Comparison of ENCODE assay signal across 1 cellular context in the genomic region with DNA sequence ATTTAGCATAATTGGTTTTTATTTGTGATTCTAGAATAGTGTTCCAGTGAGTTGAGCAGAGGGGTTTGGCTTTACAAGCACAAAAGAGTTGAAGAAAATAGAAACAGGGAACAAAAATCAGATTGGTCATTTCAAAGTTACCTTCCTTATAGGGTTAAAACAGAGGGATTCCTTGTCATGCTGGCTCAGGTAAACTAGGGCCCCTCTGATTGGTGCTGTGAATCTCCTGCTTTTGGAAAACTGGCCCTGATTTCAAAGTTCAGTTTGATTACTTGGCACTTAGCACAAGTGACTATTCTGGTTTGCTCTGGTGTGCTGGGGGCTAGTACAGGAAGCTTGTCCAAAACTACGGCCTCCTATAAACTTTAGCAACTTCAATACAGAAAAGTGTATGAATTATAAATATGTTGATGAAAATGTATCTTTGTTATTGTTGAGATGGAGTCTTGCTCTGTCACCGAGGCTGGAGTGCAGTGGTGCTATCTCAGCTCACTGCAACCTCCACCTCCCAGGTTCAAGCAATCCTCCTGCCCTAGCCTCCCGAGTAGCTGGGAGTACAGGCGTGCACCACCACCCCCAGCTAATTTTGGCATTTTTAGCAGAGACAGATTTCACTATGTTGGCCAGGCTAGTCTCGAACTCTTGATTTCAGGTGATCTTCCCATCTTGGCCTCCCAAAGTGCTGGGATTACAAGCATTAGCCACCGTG.
TF ChIP-seq lines count a peak whose summit lies in the region.

No MANE protein-coding gene starts in this region.

TF ChIP-seq in HepG2, 621 proteins besides CTCF, POLR2A, EP300 and RAD21:
- peak; percentile 74 for TF ChIP-seq HNF4A (CRISPR knock-in tag; IDR thresholded peaks at IDR 0.05)
- no peak for TF ChIP-seq FOXP1 (IDR thresholded peaks at IDR 0.05)
- TF ChIP-seq FOXP1 (CRISPR knock-in tag; IDR thresholded peaks at IDR 0.05) = peak; percentile 23; the same call in 1 of the 2 replicates
- TF ChIP-seq, protein P1, sequence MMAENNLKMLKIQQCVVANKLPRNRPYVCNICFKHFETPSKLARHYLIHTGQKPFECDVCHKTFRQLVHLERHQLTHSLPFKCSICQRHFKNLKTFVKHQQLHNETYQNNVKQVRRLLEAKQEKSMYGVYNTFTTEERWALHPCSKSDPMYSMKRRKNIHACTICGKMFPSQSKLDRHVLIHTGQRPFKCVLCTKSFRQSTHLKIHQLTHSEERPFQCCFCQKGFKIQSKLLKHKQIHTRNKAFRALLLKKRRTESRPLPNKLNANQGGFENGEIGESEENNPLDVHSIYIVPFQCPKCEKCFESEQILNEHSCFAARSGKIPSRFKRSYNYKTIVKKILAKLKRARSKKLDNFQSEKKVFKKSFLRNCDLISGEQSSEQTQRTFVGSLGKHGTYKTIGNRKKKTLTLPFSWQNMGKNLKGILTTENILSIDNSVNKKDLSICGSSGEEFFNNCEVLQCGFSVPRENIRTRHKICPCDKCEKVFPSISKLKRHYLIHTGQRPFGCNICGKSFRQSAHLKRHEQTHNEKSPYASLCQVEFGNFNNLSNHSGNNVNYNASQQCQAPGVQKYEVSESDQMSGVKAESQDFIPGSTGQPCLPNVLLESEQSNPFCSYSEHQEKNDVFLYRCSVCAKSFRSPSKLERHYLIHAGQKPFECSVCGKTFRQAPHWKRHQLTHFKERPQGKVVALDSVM (CRISPR knock-in tag; IDR thresholded peaks at IDR 0.05) = peak; percentile 95
- no peak for TF ChIP-seq TAF15 (IDR thresholded peaks at IDR 0.05; ENCODE audit: low read depth, low read length, poor library complexity, severe bottlenecking)
- TF ChIP-seq, protein P2, sequence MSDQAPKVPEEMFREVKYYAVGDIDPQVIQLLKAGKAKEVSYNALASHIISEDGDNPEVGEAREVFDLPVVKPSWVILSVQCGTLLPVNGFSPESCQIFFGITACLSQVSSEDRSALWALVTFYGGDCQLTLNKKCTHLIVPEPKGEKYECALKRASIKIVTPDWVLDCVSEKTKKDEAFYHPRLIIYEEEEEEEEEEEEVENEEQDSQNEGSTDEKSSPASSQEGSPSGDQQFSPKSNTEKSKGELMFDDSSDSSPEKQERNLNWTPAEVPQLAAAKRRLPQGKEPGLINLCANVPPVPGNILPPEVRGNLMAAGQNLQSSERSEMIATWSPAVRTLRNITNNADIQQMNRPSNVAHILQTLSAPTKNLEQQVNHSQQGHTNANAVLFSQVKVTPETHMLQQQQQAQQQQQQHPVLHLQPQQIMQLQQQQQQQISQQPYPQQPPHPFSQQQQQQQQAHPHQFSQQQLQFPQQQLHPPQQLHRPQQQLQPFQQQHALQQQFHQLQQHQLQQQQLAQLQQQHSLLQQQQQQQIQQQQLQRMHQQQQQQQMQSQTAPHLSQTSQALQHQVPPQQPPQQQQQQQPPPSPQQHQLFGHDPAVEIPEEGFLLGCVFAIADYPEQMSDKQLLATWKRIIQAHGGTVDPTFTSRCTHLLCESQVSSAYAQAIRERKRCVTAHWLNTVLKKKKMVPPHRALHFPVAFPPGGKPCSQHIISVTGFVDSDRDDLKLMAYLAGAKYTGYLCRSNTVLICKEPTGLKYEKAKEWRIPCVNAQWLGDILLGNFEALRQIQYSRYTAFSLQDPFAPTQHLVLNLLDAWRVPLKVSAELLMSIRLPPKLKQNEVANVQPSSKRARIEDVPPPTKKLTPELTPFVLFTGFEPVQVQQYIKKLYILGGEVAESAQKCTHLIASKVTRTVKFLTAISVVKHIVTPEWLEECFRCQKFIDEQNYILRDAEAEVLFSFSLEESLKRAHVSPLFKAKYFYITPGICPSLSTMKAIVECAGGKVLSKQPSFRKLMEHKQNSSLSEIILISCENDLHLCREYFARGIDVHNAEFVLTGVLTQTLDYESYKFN (CRISPR knock-in tag; conservative IDR thresholded peaks at IDR 0.05) = peak; percentile 70
- TF ChIP-seq HNF4G (IDR thresholded peaks at IDR 0.05; ENCODE audit: borderline replicate concordance, low read depth, low read length) = peak; percentile 35; the same call in 1 of the 2 replicates
- TF ChIP-seq HNF4G (CRISPR knock-in tag; IDR thresholded peaks at IDR 0.05; ENCODE audit: borderline replicate concordance, low read depth) = no peak
- TF ChIP-seq POLR2G (IDR thresholded peaks at IDR 0.05; ENCODE audit: low read depth, low read length) = 0 out of 2 replicates have a peak, but pooled peaks have one; percentile 27
- TF ChIP-seq NFYC (CRISPR knock-in tag; IDR thresholded peaks at IDR 0.05) = peak; percentile 40; the same call in 1 of the 2 replicates
- TF ChIP-seq, protein P3, sequence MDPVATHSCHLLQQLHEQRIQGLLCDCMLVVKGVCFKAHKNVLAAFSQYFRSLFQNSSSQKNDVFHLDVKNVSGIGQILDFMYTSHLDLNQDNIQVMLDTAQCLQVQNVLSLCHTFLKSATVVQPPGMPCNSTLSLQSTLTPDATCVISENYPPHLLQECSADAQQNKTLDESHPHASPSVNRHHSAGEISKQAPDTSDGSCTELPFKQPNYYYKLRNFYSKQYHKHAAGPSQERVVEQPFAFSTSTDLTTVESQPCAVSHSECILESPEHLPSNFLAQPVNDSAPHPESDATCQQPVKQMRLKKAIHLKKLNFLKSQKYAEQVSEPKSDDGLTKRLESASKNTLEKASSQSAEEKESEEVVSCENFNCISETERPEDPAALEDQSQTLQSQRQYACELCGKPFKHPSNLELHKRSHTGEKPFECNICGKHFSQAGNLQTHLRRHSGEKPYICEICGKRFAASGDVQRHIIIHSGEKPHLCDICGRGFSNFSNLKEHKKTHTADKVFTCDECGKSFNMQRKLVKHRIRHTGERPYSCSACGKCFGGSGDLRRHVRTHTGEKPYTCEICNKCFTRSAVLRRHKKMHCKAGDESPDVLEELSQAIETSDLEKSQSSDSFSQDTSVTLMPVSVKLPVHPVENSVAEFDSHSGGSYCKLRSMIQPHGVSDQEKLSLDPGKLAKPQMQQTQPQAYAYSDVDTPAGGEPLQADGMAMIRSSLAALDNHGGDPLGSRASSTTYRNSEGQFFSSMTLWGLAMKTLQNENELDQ (CRISPR knock-in tag; IDR thresholded peaks at IDR 0.05; ENCODE audit: borderline replicate concordance) = no peak
- TF ChIP-seq ZNF652 (CRISPR knock-in tag; IDR thresholded peaks at IDR 0.05; ENCODE audit: borderline replicate concordance, low read depth) = peak; percentile 92
- TF ChIP-seq MED1 (CRISPR knock-in tag; IDR thresholded peaks at IDR 0.05) = 0 out of 2 replicates have a peak, but pooled peaks have one; percentile 28
- peak; percentile 9; the same call in 1 of the 2 replicates for TF ChIP-seq POGZ (CRISPR knock-in tag; IDR thresholded peaks at IDR 0.05)
- peak; percentile 60 for TF ChIP-seq ZEB1 (IDR thresholded peaks at IDR 0.05; ENCODE audit: insufficient replicate concordance, low read depth)
- TF ChIP-seq, protein P4, sequence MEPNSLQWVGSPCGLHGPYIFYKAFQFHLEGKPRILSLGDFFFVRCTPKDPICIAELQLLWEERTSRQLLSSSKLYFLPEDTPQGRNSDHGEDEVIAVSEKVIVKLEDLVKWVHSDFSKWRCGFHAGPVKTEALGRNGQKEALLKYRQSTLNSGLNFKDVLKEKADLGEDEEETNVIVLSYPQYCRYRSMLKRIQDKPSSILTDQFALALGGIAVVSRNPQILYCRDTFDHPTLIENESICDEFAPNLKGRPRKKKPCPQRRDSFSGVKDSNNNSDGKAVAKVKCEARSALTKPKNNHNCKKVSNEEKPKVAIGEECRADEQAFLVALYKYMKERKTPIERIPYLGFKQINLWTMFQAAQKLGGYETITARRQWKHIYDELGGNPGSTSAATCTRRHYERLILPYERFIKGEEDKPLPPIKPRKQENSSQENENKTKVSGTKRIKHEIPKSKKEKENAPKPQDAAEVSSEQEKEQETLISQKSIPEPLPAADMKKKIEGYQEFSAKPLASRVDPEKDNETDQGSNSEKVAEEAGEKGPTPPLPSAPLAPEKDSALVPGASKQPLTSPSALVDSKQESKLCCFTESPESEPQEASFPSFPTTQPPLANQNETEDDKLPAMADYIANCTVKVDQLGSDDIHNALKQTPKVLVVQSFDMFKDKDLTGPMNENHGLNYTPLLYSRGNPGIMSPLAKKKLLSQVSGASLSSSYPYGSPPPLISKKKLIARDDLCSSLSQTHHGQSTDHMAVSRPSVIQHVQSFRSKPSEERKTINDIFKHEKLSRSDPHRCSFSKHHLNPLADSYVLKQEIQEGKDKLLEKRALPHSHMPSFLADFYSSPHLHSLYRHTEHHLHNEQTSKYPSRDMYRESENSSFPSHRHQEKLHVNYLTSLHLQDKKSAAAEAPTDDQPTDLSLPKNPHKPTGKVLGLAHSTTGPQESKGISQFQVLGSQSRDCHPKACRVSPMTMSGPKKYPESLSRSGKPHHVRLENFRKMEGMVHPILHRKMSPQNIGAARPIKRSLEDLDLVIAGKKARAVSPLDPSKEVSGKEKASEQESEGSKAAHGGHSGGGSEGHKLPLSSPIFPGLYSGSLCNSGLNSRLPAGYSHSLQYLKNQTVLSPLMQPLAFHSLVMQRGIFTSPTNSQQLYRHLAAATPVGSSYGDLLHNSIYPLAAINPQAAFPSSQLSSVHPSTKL (CRISPR knock-in tag; IDR thresholded peaks at IDR 0.05) = 0 out of 2 replicates have a peak, but pooled peaks have one; percentile 15
- TF ChIP-seq CREB1 (IDR thresholded peaks at IDR 0.05) = no peak
- TF ChIP-seq CREB1 (CRISPR knock-in tag; IDR thresholded peaks at IDR 0.05) = 0 out of 2 replicates have a peak, but pooled peaks have one; percentile 35
- TF ChIP-seq ZNF460 (CRISPR knock-in tag; IDR thresholded peaks at IDR 0.05; ENCODE audit: borderline replicate concordance) = peak; percentile 53; the same call in 1 of the 2 replicates
- peak; percentile 38; the same call in 1 of the 2 replicates for TF ChIP-seq POLR2AphosphoS5 (IDR thresholded peaks at IDR 0.05; ENCODE audit: low read depth, low read length)
- TF ChIP-seq HDAC1 (CRISPR knock-in tag; IDR thresholded peaks at IDR 0.05) = no peak
- TF ChIP-seq ZMYM3 (CRISPR knock-in tag; IDR thresholded peaks at IDR 0.05) = peak; percentile 77
- TF ChIP-seq, protein P5, sequence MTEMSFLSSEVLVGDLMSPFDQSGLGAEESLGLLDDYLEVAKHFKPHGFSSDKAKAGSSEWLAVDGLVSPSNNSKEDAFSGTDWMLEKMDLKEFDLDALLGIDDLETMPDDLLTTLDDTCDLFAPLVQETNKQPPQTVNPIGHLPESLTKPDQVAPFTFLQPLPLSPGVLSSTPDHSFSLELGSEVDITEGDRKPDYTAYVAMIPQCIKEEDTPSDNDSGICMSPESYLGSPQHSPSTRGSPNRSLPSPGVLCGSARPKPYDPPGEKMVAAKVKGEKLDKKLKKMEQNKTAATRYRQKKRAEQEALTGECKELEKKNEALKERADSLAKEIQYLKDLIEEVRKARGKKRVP (CRISPR knock-in tag; IDR thresholded peaks at IDR 0.05) = no peak
- TF ChIP-seq ZNF292 (CRISPR knock-in tag; IDR thresholded peaks at IDR 0.05; ENCODE audit: borderline replicate concordance, low read depth) = peak; percentile 14; the same call in 1 of the 2 replicates
- TF ChIP-seq HDAC6 (IDR thresholded peaks at IDR 0.05; ENCODE audit: low read depth, low read length) = no peak
- TF ChIP-seq NFYB (CRISPR knock-in tag; IDR thresholded peaks at IDR 0.05) = peak; percentile 40
- TF ChIP-seq SALL1 (CRISPR knock-in tag; IDR thresholded peaks at IDR 0.05) = 0 out of 2 replicates have a peak, but pooled peaks have one; percentile 25
- TF ChIP-seq MAFK (conservative IDR thresholded peaks at IDR 0.05 in 1 of 2, IDR thresholded peaks at IDR 0.05 in 1 of 2; ENCODE audit: low read length in 2 of 2) = 0 out of 4 replicates have a peak, but pooled peaks of 1 of the 2 experiments have one; percentile 5
- no peak for TF ChIP-seq ADNP (CRISPR knock-in tag; IDR thresholded peaks at IDR 0.05)
- 0 out of 2 replicates have a peak, but pooled peaks have one; percentile 29 for TF ChIP-seq HOXA3 (CRISPR knock-in tag; IDR thresholded peaks at IDR 0.05)
- TF ChIP-seq, protein P6, sequence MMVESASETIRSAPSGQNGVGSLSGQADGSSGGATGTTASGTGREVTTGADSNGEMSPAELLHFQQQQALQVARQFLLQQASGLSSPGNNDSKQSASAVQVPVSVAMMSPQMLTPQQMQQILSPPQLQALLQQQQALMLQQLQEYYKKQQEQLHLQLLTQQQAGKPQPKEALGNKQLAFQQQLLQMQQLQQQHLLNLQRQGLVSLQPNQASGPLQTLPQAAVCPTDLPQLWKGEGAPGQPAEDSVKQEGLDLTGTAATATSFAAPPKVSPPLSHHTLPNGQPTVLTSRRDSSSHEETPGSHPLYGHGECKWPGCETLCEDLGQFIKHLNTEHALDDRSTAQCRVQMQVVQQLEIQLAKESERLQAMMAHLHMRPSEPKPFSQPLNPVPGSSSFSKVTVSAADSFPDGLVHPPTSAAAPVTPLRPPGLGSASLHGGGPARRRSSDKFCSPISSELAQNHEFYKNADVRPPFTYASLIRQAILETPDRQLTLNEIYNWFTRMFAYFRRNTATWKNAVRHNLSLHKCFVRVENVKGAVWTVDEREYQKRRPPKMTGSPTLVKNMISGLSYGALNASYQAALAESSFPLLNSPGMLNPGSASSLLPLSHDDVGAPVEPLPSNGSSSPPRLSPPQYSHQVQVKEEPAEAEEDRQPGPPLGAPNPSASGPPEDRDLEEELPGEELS (CRISPR knock-in tag; IDR thresholded peaks at IDR 0.05) = peak; percentile 38; the same call in 1 of the 2 replicates
- TF ChIP-seq, protein P7, sequence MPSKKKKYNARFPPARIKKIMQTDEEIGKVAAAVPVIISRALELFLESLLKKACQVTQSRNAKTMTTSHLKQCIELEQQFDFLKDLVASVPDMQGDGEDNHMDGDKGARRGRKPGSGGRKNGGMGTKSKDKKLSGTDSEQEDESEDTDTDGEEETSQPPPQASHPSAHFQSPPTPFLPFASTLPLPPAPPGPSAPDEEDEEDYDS (CRISPR knock-in tag; IDR thresholded peaks at IDR 0.05) = 0 out of 2 replicates have a peak, but pooled peaks have one; percentile 36
- no peak; the same call in 1 of the 2 replicates for TF ChIP-seq NCOA2 (CRISPR knock-in tag; IDR thresholded peaks at IDR 0.05)
